Comparison of ENCODE assay signal across 8 cellular contexts in genomic region chr2:64141711-64142405, GRCh38.
DNase-seq lines count a peak whose midpoint lies in the region.

No MANE protein-coding gene starts in this region.

- peak overlapping the region; percentile 79 for H3K27ac ChIP-seq in epithelial cell of prostate

- DNase-seq in EH (ENCODE audit: low read depth) (peak; percentile 59), OCI-M1 (lab: John Stamatoyannopoulos, UW) (peak; percentile 52), epithelial cell of prostate (ENCODE audit: low read depth, low spot score) (no peak), pons (ENCODE audit: low spot score) (peak; percentile 75), NCI-H2107 treated with DMSO at 0.1 percent for 48 hours (lab: John Stamatoyannopoulos, UW; ENCODE audit: unreplicated experiment) (no peak), SKM-1 treated with dmso at 0.1 percent for 144 hours (lab: John Stamatoyannopoulos, UW; ENCODE audit: unreplicated experiment) (no peak), hippocampal formation (lab: John Stamatoyannopoulos, UW) (no peak), COR-L47 (lab: John Stamatoyannopoulos, UW) (no peak)

Comparison
In these comparisons a context has a peak if more than half of its experiments do, and no peak if none do; other contexts are left out.
1. DNase-seq: peak in EH (single experiment), OCI-M1 (single experiment) and pons (single experiment); none in epithelial cell of prostate (single experiment), NCI-H2107 treated with DMSO at 0.1 percent for 48 hours (single experiment), SKM-1 treated with dmso at 0.1 percent for 144 hours (single experiment), hippocampal formation (0 of 2) and COR-L47 (single experiment).